In the genomic region with DNA sequence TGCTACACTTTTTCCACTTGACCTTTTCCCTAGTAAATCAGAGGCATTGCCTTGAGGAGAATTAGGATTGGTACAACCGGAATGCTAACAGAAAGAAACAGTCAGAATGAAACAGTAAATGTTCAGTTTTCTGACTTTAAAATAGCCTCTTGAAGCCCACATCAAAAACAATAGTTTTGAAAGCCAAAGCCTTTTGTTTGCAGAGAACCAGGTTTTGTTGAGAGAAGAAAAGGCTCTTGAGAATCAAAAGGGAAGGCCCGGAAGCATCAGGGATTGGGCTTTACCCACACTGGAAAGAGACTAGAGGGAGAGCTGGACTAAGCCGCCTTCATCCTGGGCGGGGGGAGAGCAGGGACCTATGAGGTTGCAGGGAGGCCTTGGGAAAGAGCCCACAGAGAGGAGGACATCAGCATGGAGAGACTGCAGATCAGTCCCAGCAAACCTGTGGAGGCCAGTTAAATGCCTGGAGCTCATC, we compare ENCODE assay signal across 11 cellular contexts. TPM values are rescaled to one million over a fixed set of nuclear protein-coding genes. Genes with fewer than 3 reads are reported as not detected.
A peak's percentile ranks its signal among the peaks of the same experiment; 100 is the strongest.
DNase-seq lines count a peak whose midpoint lies in the region; ATAC-seq, FAIRE-seq and TF ChIP-seq lines count a peak whose summit lies in the region.
"Had no signal": no experiment of that assay in that cellular context is flagged by ENCODE, and none has a peak within 500 bp of the region (broad histone marks: within the 10 kb centered on the region; RNA-seq: fewer than 3 reads in every experiment).

No MANE protein-coding gene starts in this region.

- H3K27ac Mint-ChIP-seq in memory B cell = peak overlapping the region; percentile 79

- intact Hi-C loops in colonic mucosa (cut with DNase I) = no loop called here

- no peaks in the 10 kb centered on the region for H3K9me3 ChIP-seq in colonic mucosa

- no peak overlapping the region for H3K27ac ChIP-seq in colonic mucosa

- DNase-seq in NCI-H2227 (lab: John Stamatoyannopoulos, UW; ENCODE audit: unreplicated experiment) (peak; percentile 13), memory B cell (ENCODE audit: low spot score in 2 of 2) (no peak), colonic mucosa (no peak), HTR-8/SVneo (ENCODE audit: insufficient read length, low spot score) (no peak)
- DNase-seq: activated naive CD4-positive, alpha-beta T cell treated with anti-CD3 and anti-CD28 coated beads, Interleukin-2, amount 50 U/mL, for 16 hours; NCI-H1105 treated with DMSO at 0.1 percent for 48 hours; T1000 had no signal

- H3K9ac ChIP-seq in colonic mucosa (ENCODE audit: low read depth in 2 of 2, low read length in 2 of 2) = no peak overlapping the region

- H3K9me3 Mint-ChIP-seq in memory B cell = no peaks in the 10 kb centered on the region

- peaks cover 17% of the 10 kb centered on the region for H3K4me1 Mint-ChIP-seq in memory B cell

- H3K4me3 Mint-ChIP-seq in memory B cell = no peak overlapping the region

- no peaks in the 10 kb centered on the region for H3K27me3 ChIP-seq in colonic mucosa

- H3K36me3 Mint-ChIP-seq in memory B cell = no peaks in the 10 kb centered on the region

- H3K36me3 ChIP-seq in colonic mucosa = no peaks in the 10 kb centered on the region

- peak; percentile 12 for ATAC-seq in GM21576 (IDR thresholded peaks at IDR 0.05; ENCODE audit: unreplicated experiment)
- no peak for ATAC-seq in memory B cell (ENCODE audit: low read depth)
- ATAC-seq in HG03565 (IDR thresholded peaks at IDR 0.05; ENCODE audit: unreplicated experiment) = no peak
- no peak for ATAC-seq in GM21381 (IDR thresholded peaks at IDR 0.05; ENCODE audit: unreplicated experiment)

- FAIRE-seq in G401.6 (lab: Jason Lieb, UNC) (peak; percentile 42), HTR-8/SVneo (lab: Jason Lieb, UNC) (no peak)

- H3K4me3 ChIP-seq in colonic mucosa = no peak overlapping the region

- no peak for TF ChIP-seq CTCF in colonic mucosa (IDR thresholded peaks at IDR 0.05)

- no peaks in the 10 kb centered on the region for H3K4me1 ChIP-seq in colonic mucosa

- peaks cover 1% of the 10 kb centered on the region for H3K27me3 Mint-ChIP-seq in memory B cell

RNA-seq across cellular contexts. Expression of a gene that starts 12.4 kb away (rescaled TPM):
- total RNA-seq in colonic mucosa = 10 to 100 TPM; 33.0 to 42.4 TPM

RNA-seq across cellular contexts. Expression of a gene that starts 23.3 kb away (rescaled TPM):
- 10 to 100 TPM; 30.5 to 47.0 TPM for total RNA-seq in colonic mucosa
